ENCODE assay signal across 15 cellular contexts in the genomic region with DNA sequence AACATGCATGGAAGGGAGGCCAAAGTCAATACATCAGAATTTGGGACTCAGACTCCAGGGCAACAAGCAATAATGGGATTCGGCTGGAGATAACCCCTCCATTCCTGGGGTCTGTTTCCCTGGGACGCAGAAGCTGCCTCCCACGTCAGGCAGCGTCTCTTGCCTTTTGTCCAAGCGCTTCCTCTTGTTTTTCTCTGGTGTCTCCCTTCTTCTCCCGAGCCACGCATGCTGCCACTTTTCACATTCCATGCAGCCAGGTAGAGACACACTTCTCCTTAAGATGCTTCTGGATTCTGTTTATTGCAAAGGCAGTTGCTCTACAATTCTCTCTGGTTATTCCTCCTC.
DNase-seq lines count a peak whose midpoint lies in the region; ATAC-seq and TF ChIP-seq lines count a peak whose summit lies in the region.
"Had no signal": no experiment of that assay in that cellular context is flagged by ENCODE, and none has a peak within 500 bp of the region (broad histone marks: within the 10 kb centered on the region; RNA-seq: fewer than 3 reads in every experiment).

No MANE protein-coding gene starts in this region.

- H3K27ac ChIP-seq in hepatocyte (peak overlapping the region; percentile 62), tibial nerve (peak overlapping the region in 3 of 4 donors; percentile 32 to 98 (median 37))
- H3K27ac ChIP-seq: C4-2B had no signal

- H2AFZ ChIP-seq in hepatocyte: no peak overlapping the region
- H2AFZ ChIP-seq: GM23338 had no signal

- H3K9me3 Mint-ChIP-seq in nephron: no peaks in the 10 kb centered on the region
- H3K9me3 Mint-ChIP-seq in activated T-cell treated with anti-CD3 and anti-CD28 coated beads, Interleukin-2, amount 50 U/mL, for 24 hours: no peaks in the 10 kb centered on the region
- H3K9me3 Mint-ChIP-seq: GM23338 had no signal

- H3K4me3 Mint-ChIP-seq in nephron: peak overlapping the region in 1 of 3 experiments; percentile 2
- H3K4me3 Mint-ChIP-seq in activated T-cell treated with anti-CD3 and anti-CD28 coated beads, Interleukin-2, amount 50 U/mL, for 24 hours: no peak overlapping the region
- H3K4me3 Mint-ChIP-seq: GM23338 had no signal

- H3K9me3 ChIP-seq in hepatocyte (ENCODE audit: low read depth) (no peaks in the 10 kb centered on the region), tibial nerve (no peaks in the 10 kb centered on the region)

- TF ChIP-seq POLR2A in tibial nerve (IDR thresholded peaks at IDR 0.05): no peak
- no peak for TF ChIP-seq POLR2A in erythroblast (IDR thresholded peaks at IDR 0.05; ENCODE audit: low read length)

- H3K4me3 ChIP-seq in H7 (ENCODE audit: insufficient read depth, low read depth, low read length): no peak overlapping the region
- no peak overlapping the region for H3K4me3 ChIP-seq in hepatocyte
- H3K4me3 ChIP-seq in tibial nerve: no peak overlapping the region
- H3K4me3 ChIP-seq: GM23338 had no signal

- peak in 1 of 2 donors; percentile 0 for TF ChIP-seq EP300 in tibial nerve (IDR thresholded peaks at IDR 0.05)

- DNase-seq in H7 (peak; percentile 31), hepatocyte (ENCODE audit: low spot score) (no peak), tibial nerve (ENCODE audit: low spot score in 2 of 2) (no peak), erythroblast (lab: John Stamatoyannopoulos, UW) (no peak), ureter (ENCODE audit: low spot score) (no peak)
- no peak for DNase-seq in activated T-cell treated with anti-CD3 and anti-CD28 coated beads, Interleukin-2, amount 50 U/mL, for 24 hours
- DNase-seq: NCI-H1092, NCI-H146, NCI-H2081 treated with DMSO at 0.1 percent for 48 hours, NCI-H524 treated with DMSO at 0.1 percent for 48 hours, SHP77 had no signal

- ATAC-seq in HG03045 (IDR thresholded peaks at IDR 0.05; ENCODE audit: unreplicated experiment): no peak
- ATAC-seq: GM23338 had no signal

- no peaks in the 10 kb centered on the region for H3K27me3 Mint-ChIP-seq in nephron (ENCODE audit: low read depth)
- peaks cover 5% of the 10 kb centered on the region for H3K27me3 Mint-ChIP-seq in activated T-cell treated with anti-CD3 and anti-CD28 coated beads, Interleukin-2, amount 50 U/mL, for 24 hours

- peaks cover 5% of the 10 kb centered on the region for H3K36me3 Mint-ChIP-seq in nephron (ENCODE audit: low read depth)
- peaks cover 11% of the 10 kb centered on the region for H3K36me3 Mint-ChIP-seq in activated T-cell treated with anti-CD3 and anti-CD28 coated beads, Interleukin-2, amount 50 U/mL, for 24 hours (ENCODE audit: low read depth)

- H3K27ac Mint-ChIP-seq in nephron: peak overlapping the region; percentile 96
- H3K27ac Mint-ChIP-seq in activated T-cell treated with anti-CD3 and anti-CD28 coated beads, Interleukin-2, amount 50 U/mL, for 24 hours: no peak overlapping the region
- H3K27ac Mint-ChIP-seq: GM23338 had no signal

- no peaks in the 10 kb centered on the region for H3K9me2 ChIP-seq in hepatocyte (replicated peaks; ENCODE audit: insufficient read depth)

- no peaks in the 10 kb centered on the region for H3K27me3 ChIP-seq in H7 (ENCODE audit: control insufficient read depth, insufficient read depth, low read length)
- no peaks in the 10 kb centered on the region for H3K27me3 ChIP-seq in hepatocyte
- H3K27me3 ChIP-seq in tibial nerve: no peaks in the 10 kb centered on the region

- peak overlapping the region; percentile 12 for H3K4me2 ChIP-seq in hepatocyte
- H3K4me2 ChIP-seq: GM23338 had no signal

- WGBS in hepatocyte (ENCODE audit: low lambda C conversion rate, missing lambda C conversion rate): 83% methylated on average over 7 of the region's 7 CpGs
- 74 to 77% methylated on average over 7 of the region's 7 CpGs for WGBS in tibial nerve, 2 donors

- H3K79me2 ChIP-seq in hepatocyte: no peaks in the 10 kb centered on the region

- H4K20me1 ChIP-seq in hepatocyte (ENCODE audit: insufficient read depth, poor library complexity, severe bottlenecking): no peaks in the 10 kb centered on the region

- no peak for TF ChIP-seq CTCF in hepatocyte (IDR thresholded peaks at IDR 0.05; ENCODE audit: poor library complexity)
- no peak for TF ChIP-seq CTCF in nephron (IDR thresholded peaks at IDR 0.05; ENCODE audit: unreplicated experiment in 3 of 3)
- no peak for TF ChIP-seq CTCF in tibial nerve (IDR thresholded peaks at IDR 0.05)

- H3K4me1 ChIP-seq in hepatocyte (ENCODE audit: insufficient read depth) (peaks cover 29% of the 10 kb centered on the region), tibial nerve (peaks cover 0 to 33% (median 3%) of the 10 kb centered on the region in 4 donors)

- H3K36me3 ChIP-seq in H7 (replicated peaks; ENCODE audit: control insufficient read depth, insufficient read depth, low read length) (no peaks in the 10 kb centered on the region), hepatocyte (replicated peaks; ENCODE audit: insufficient read depth, low read depth) (no peaks in the 10 kb centered on the region), tibial nerve (peaks cover 0 to 7% (median 0%) of the 10 kb centered on the region in 3 donors)

- peaks cover 62% of the 10 kb centered on the region for H3K4me1 Mint-ChIP-seq in nephron
- H3K4me1 Mint-ChIP-seq in activated T-cell treated with anti-CD3 and anti-CD28 coated beads, Interleukin-2, amount 50 U/mL, for 24 hours (ENCODE audit: low read depth): no peaks in the 10 kb centered on the region
